In the genomic region with DNA sequence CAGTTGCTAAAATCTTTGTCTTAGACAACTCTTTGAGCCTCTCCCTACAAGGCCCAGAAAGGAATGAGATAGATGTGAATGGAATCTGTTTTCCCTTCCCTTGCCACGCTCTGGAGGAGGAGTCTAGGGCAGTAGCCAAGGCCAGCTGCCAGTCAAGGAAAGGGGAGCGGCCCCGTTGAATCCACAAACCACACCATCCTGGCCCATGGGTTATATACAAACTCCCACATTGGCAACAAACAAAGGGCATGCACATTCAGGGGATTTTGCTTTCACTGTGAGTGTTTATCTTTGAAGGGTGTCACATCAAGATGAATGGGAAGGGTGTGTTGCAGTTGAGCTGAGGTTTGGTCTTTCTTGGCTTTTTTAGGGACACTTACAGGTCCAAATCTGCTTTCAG, we compare ENCODE assay signal across 1 cellular context.
TF ChIP-seq lines count a peak whose summit lies in the region.

No MANE protein-coding gene starts in this region.

TF ChIP-seq in HepG2, 621 proteins besides CTCF, POLR2A, EP300 and RAD21:
- peak; percentile 47; the same call in 1 of the 2 replicates for TF ChIP-seq SAP130 (CRISPR knock-in tag; IDR thresholded peaks at IDR 0.05; ENCODE audit: low read depth)
- no peak for TF ChIP-seq PHF8 (CRISPR knock-in tag; IDR thresholded peaks at IDR 0.05)
- TF ChIP-seq, protein P1, sequence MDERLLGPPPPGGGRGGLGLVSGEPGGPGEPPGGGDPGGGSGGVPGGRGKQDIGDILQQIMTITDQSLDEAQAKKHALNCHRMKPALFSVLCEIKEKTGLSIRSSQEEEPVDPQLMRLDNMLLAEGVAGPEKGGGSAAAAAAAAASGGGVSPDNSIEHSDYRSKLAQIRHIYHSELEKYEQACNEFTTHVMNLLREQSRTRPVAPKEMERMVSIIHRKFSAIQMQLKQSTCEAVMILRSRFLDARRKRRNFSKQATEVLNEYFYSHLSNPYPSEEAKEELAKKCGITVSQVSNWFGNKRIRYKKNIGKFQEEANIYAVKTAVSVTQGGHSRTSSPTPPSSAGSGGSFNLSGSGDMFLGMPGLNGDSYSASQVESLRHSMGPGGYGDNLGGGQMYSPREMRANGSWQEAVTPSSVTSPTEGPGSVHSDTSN (CRISPR knock-in tag; IDR thresholded peaks at IDR 0.05): peak; percentile 61; the same call in 1 of the 2 replicates
TF ChIP-seq in HepG2: peak in this region for 2.
